Comparison of ENCODE assay signal across 24 cellular contexts in genomic region chr10:123034332-123034731, GRCh38.
"Had no signal": no experiment of that assay in that cellular context is flagged by ENCODE, and none has a peak within 500 bp of the region (broad histone marks: within the 10 kb centered on the region; RNA-seq: fewer than 3 reads in every experiment).

No MANE protein-coding gene starts in this region.

- ATAC-seq: esophagus mucosa, gastroesophageal sphincter, heart left ventricle, left cardiac atrium, lower lobe of right lung, mucosa of descending colon had no signal

- H3K9me3 ChIP-seq: esophagus squamous epithelium, gastroesophageal sphincter, heart left ventricle, left ventricle myocardium inferior, lower lobe of right lung, mucosa of descending colon had no signal

- H3K27me3 ChIP-seq: dorsolateral prefrontal cortex, esophagus squamous epithelium, gastroesophageal sphincter, heart left ventricle had no signal

- H3K27ac ChIP-seq: coronary artery, dorsolateral prefrontal cortex, epithelial cell of prostate, esophagus squamous epithelium, gastroesophageal sphincter, heart left ventricle, left ventricle myocardium inferior, lower lobe of right lung had no signal

- H3K27ac Mint-ChIP-seq: mesothelial cell of epicardium had no signal

- FAIRE-seq: colon, endometrium, frontal cortex, islet of Langerhans, keratinocyte had no signal

- H3K4me1 ChIP-seq: esophagus squamous epithelium, gastroesophageal sphincter, heart left ventricle, left ventricle myocardium inferior, lower lobe of right lung had no signal

- H3K4me1 Mint-ChIP-seq: mesothelial cell of epicardium had no signal

- DNase-seq: dermis blood vessel endothelial cell; dorsolateral prefrontal cortex; effector CD4-positive, alpha-beta T cell; effector memory CD4-positive, alpha-beta T cell; erythroblast; esophagus squamous epithelium; foreskin fibroblast; heart left ventricle; hippocampal formation; left cardiac atrium; left ventricle myocardium inferior; lower lobe of right lung; mesenchymal stem cell; mucosa of descending colon had no signal

- H3K4me3 ChIP-seq: coronary artery, dorsolateral prefrontal cortex, esophagus squamous epithelium, gastroesophageal sphincter, heart left ventricle, left ventricle myocardium inferior, lower lobe of right lung, mucosa of descending colon had no signal

- H3K9me3 Mint-ChIP-seq: mesothelial cell of epicardium had no signal

- H3K4me3 Mint-ChIP-seq: mesothelial cell of epicardium had no signal
